8 cellular contexts compared by ENCODE assay signal in the genomic region with DNA sequence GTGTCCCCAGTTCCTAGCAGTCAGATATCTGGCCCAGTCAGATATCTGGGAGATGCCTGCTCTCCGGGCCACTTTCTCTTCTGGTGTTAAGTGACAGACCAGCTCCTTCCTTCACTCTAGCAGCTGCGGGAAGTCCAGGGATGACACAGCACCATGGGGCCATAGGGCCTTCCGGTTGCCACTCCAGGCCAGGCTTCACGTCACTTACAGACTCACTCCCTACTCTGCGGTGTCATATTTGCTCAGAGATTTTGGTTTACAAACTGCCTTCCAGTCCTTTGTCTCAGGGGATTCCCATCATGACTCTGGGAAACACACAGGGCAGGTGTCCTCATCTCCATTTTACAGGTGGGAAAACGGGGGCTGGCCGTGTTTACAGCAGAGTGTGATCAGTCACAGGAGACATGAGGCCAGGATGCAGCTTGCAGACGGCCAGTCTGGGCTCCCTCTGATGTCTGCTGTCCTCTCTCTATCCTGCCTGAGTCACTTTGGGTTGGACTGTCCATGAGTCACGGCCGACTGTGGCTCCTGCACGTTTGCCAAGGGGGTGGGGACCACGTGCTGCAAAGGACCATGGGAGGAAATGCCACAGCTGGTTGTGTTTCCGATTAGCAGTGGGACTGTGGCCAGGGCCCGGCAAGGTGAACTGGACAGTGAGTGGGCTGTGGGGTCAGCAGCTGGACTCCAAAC. TPM values are rescaled to one million over a fixed set of nuclear protein-coding genes. Genes with fewer than 3 reads are reported as not detected.
DNase-seq lines count a peak whose midpoint lies in the region; ATAC-seq and TF ChIP-seq lines count a peak whose summit lies in the region.

No MANE protein-coding gene starts in this region.

- H3K4me3 Mint-ChIP-seq in activated CD4-positive, alpha-beta T cell treated with anti-CD3 and anti-CD28 coated beads, Interleukin-2, amount 10 ng/mL, durations not matched to agents 7 days and 5 days, result no peak overlapping the region

- peaks cover 4% of the 10 kb centered on the region for H3K36me3 Mint-ChIP-seq in activated CD4-positive, alpha-beta T cell treated with anti-CD3 and anti-CD28 coated beads, Interleukin-2, amount 10 ng/mL, durations not matched to agents 7 days and 5 days (ENCODE audit: low read depth)

- H3K27me3 ChIP-seq in HL-60 (ENCODE audit: insufficient read depth, poor library complexity, severe bottlenecking), result no peaks in the 10 kb centered on the region

- H3K27ac Mint-ChIP-seq in activated CD4-positive, alpha-beta T cell treated with anti-CD3 and anti-CD28 coated beads, Interleukin-2, amount 10 ng/mL, durations not matched to agents 7 days and 5 days, result peak overlapping the region; percentile 75

- CTCF ChIA-PET in activated CD4-positive, alpha-beta T cell treated with anti-CD3 and anti-CD28 coated beads, Interleukin-2, amount 10 ng/mL, durations not matched to agents 7 days and 5 days (lab: Charles Lee), result interaction anchor here (1.0 to 5.4 kb wide), 2 partner anchors 9 to 48 kb away, joined by 3 to 29 read pairs; no protein-coding TSS in a partner anchor

- H3K27me3 Mint-ChIP-seq in activated CD4-positive, alpha-beta T cell treated with anti-CD3 and anti-CD28 coated beads, Interleukin-2, amount 10 ng/mL, durations not matched to agents 7 days and 5 days, result no peaks in the 10 kb centered on the region

- H3K27ac ChIP-seq in HL-60 (replicated peaks), result peak overlapping the region; percentile 65

- H3K9me3 Mint-ChIP-seq in activated CD4-positive, alpha-beta T cell treated with anti-CD3 and anti-CD28 coated beads, Interleukin-2, amount 10 ng/mL, durations not matched to agents 7 days and 5 days, result peaks cover 7% of the 10 kb centered on the region

- H3K4me1 Mint-ChIP-seq in activated CD4-positive, alpha-beta T cell treated with anti-CD3 and anti-CD28 coated beads, Interleukin-2, amount 10 ng/mL, durations not matched to agents 7 days and 5 days, result peaks cover 30% of the 10 kb centered on the region

- no peak overlapping the region for H3K4me3 ChIP-seq in HL-60 (replicated peaks; ENCODE audit: insufficient read depth, low read length)

- ATAC-seq in GM18519 (IDR thresholded peaks at IDR 0.05; ENCODE audit: low FRiP score, unreplicated experiment) (no peak), HG03280 (IDR thresholded peaks at IDR 0.05; ENCODE audit: unreplicated experiment) (no peak)

- no peak for TF ChIP-seq CTCF in AG09319 (IDR thresholded peaks at IDR 0.05; ENCODE audit: low read depth, low read length)
- no peak for TF ChIP-seq CTCF in HL-60 (IDR thresholded peaks at IDR 0.05; ENCODE audit: insufficient read depth, low read length)

- DNase-seq in AG09319 (ENCODE audit: extremely low read depth, low read depth) (peak; percentile 92), HL-60 (ENCODE audit: low read depth in 1 of 2, low spot score in 1 of 2) (peak; percentile 60 to 73), foreskin melanocyte (peak; percentile 67), renal cortical epithelial cell (ENCODE audit: low read depth) (peak; percentile 90), NCI-H82 (lab: John Stamatoyannopoulos, UW) (no peak)
- no peak for DNase-seq in activated CD4-positive, alpha-beta T cell treated with anti-CD3 and anti-CD28 coated beads, Interleukin-2, amount 10 ng/mL, durations not matched to agents 7 days and 5 days

- POLR2A ChIA-PET in activated CD4-positive, alpha-beta T cell treated with anti-CD3 and anti-CD28 coated beads, Interleukin-2, amount 10 ng/mL, durations not matched to agents 7 days and 5 days (lab: Charles Lee), result no interaction called here

RNA-seq across cellular contexts. Expression of gene TBC1D22A, which starts 8.2 kb away (rescaled TPM):
- total RNA-seq in activated CD4-positive, alpha-beta T cell treated with anti-CD3 and anti-CD28 coated beads, Interleukin-2, amount 10 ng/mL, durations not matched to agents 7 days and 5 days, result 10 to 100 TPM; 34.1 to 39.2 TPM
- 11.5 and 20.0 TPM in 2 replicates for total RNA-seq in renal cortical epithelial cell

RNA-seq across cellular contexts. Expression of gene CERK, which starts 16.2 kb away (rescaled TPM):
- total RNA-seq in activated CD4-positive, alpha-beta T cell treated with anti-CD3 and anti-CD28 coated beads, Interleukin-2, amount 10 ng/mL, durations not matched to agents 7 days and 5 days, result 10 to 100 TPM; 41.8 to 47.1 TPM
- 16.5 and 25.9 TPM in 2 replicates for total RNA-seq in renal cortical epithelial cell

Comparison
In these comparisons a context has a peak if more than half of its experiments do, and no peak if none do; other contexts are left out.
1. DNase-seq: peak in AG09319 (single experiment), HL-60 (2 of 2), foreskin melanocyte (single experiment) and renal cortical epithelial cell (single experiment); none in activated CD4-positive, alpha-beta T cell treated with anti-CD3 and anti-CD28 coated beads, Interleukin-2, amount 10 ng/mL, durations not matched to agents 7 days and 5 days (single experiment) and NCI-H82 (single experiment).